In genomic region chr13:21458816-21459701, GRCh38 we compare ENCODE assay signal across 8 cellular contexts. TPM values are rescaled to one million over a fixed set of nuclear protein-coding genes. Genes with fewer than 3 reads are reported as not detected.
DNase-seq lines count a peak whose midpoint lies in the region; ATAC-seq lines count a peak whose summit lies in the region.

TSS of gene ZDHHC20 (minus strand) at chr13:21459303. CDS start at chr13:21459171, 132 bp downstream.

- H3K9me3 Mint-ChIP-seq in CD4-positive, CD25-positive, alpha-beta regulatory T cell, result peaks cover 0 to 2% (median 0%) of the 10 kb centered on the region in 7 donors

- ATAC-seq in CD4-positive, CD25-positive, alpha-beta regulatory T cell (ENCODE audit: low read depth in 2 of 2), result peak; percentile 89 to 90
- ATAC-seq in GM19351 (IDR thresholded peaks at IDR 0.05; ENCODE audit: unreplicated experiment), result peak; percentile 84
- peak; percentile 93 for ATAC-seq in HG03521 (IDR thresholded peaks at IDR 0.05; ENCODE audit: unreplicated experiment)

- peak within 1 kb of the TSS; percentile 94 to 99 (median 95) for H3K4me3 Mint-ChIP-seq in CD4-positive, CD25-positive, alpha-beta regulatory T cell

- peaks cover 10% of the 10 kb centered on the region for H3K36me3 Mint-ChIP-seq in CD4-positive, CD25-positive, alpha-beta regulatory T cell

- peak within 1 kb of the TSS; percentile 82 for H3K9ac ChIP-seq in endocrine pancreas (ENCODE audit: control insufficient read depth, insufficient read depth, low read length)

- peak within 1 kb of the TSS; percentile 95 for H3K4me3 ChIP-seq in CD4-positive, CD25-positive, alpha-beta regulatory T cell (ENCODE audit: low read depth, low read length)
- peak within 1 kb of the TSS; percentile 97 for H3K4me3 ChIP-seq in endocrine pancreas (ENCODE audit: control insufficient read depth, insufficient read depth, low read length)

- peaks cover 25 to 48% (median 34%) of the 10 kb centered on the region in 4 donors for H3K4me1 Mint-ChIP-seq in CD4-positive, CD25-positive, alpha-beta regulatory T cell

- H3K27me3 ChIP-seq in CD4-positive, CD25-positive, alpha-beta regulatory T cell (ENCODE audit: control insufficient read depth, insufficient read depth, low read length), result no peaks in the 10 kb centered on the region
- H3K27me3 ChIP-seq in endocrine pancreas (ENCODE audit: control insufficient read depth, insufficient read depth, low read length), result no peaks in the 10 kb centered on the region

- H3K36me3 ChIP-seq in CD4-positive, CD25-positive, alpha-beta regulatory T cell (ENCODE audit: control insufficient read depth, insufficient read depth, low read length), result no peaks in the 10 kb centered on the region
- H3K36me3 ChIP-seq in endocrine pancreas (ENCODE audit: control insufficient read depth, insufficient read depth, low read length), result no peaks in the 10 kb centered on the region

- H3K27ac ChIP-seq in CD4-positive, CD25-positive, alpha-beta regulatory T cell (ENCODE audit: insufficient read depth, low read length, poor library complexity, severe bottlenecking), result peak within 1 kb of the TSS; percentile 85

- no peaks in the 10 kb centered on the region for H3K9me3 ChIP-seq in CD4-positive, CD25-positive, alpha-beta regulatory T cell (ENCODE audit: control insufficient read depth in 2 of 2, low read length in 2 of 2)
- H3K9me3 ChIP-seq in endocrine pancreas (ENCODE audit: control insufficient read depth, low read length), result no peaks in the 10 kb centered on the region

- H3K27ac Mint-ChIP-seq in CD4-positive, CD25-positive, alpha-beta regulatory T cell, result peak within 1 kb of the TSS; percentile 94 to 98 (median 95)

- peaks cover 26% of the 10 kb centered on the region for H3K4me1 ChIP-seq in CD4-positive, CD25-positive, alpha-beta regulatory T cell (ENCODE audit: control insufficient read depth, insufficient read depth, low read length, poor library complexity, severe bottlenecking)
- H3K4me1 ChIP-seq in endocrine pancreas (ENCODE audit: control insufficient read depth, insufficient read depth, low read length), result peaks cover 11% of the 10 kb centered on the region

- peak; percentile 84 to 90 (median 85) for DNase-seq in CD4-positive, CD25-positive, alpha-beta regulatory T cell
- DNase-seq in NOMO-1 treated with DMSO at 0.1 percent for 48 hours (lab: John Stamatoyannopoulos, UW; ENCODE audit: unreplicated experiment) (peak; percentile 82), mesenteric fat pad (ENCODE audit: low spot score) (peak; percentile 97)
- DNase-seq in activated CD8-positive, alpha-beta memory T cell treated with anti-CD3 and anti-CD28 coated beads, Interleukin-2, amount 50 U/mL, for 1 hour (ENCODE audit: extremely low read depth), result peak; percentile 40
- peak; percentile 96 for DNase-seq in stimulated activated CD8-positive, alpha-beta memory T cell treated with anti-CD3 and anti-CD28 coated beads, Interleukin-15, amount 100 ng/mL, for 24 hours (ENCODE audit: low read depth)

- no peaks in the 10 kb centered on the region for H3K27me3 Mint-ChIP-seq in CD4-positive, CD25-positive, alpha-beta regulatory T cell

RNA-seq across cellular contexts. Expression of gene ZDHHC20, which starts in this region (rescaled TPM):
- 84.4 TPM for total RNA-seq in CD4-positive, CD25-positive, alpha-beta regulatory T cell
- polyA plus RNA-seq in CD4-positive, CD25-positive, alpha-beta regulatory T cell, result 10 to 100 TPM; 36.9 to 43.1 (median 39.4) TPM
- 41.7 TPM for total RNA-seq in mesenteric fat pad

Comparison
In these comparisons a context has a peak if more than half of its experiments do, and no peak if none do; other contexts are left out.
1. Peak in every context shown above with its lines: DNase-seq, ATAC-seq, H3K4me3 ChIP-seq and H3K27ac ChIP-seq.
2. DNase-seq: peak in every context shown above with its lines; median percentile 97 in mesenteric fat pad; 96 in stimulated activated CD8-positive, alpha-beta memory T cell treated with anti-CD3 and anti-CD28 coated beads, Interleukin-15, amount 100 ng/mL, for 24 hours; 85 in CD4-positive, CD25-positive, alpha-beta regulatory T cell; 82 in NOMO-1 treated with DMSO at 0.1 percent for 48 hours; 40 in activated CD8-positive, alpha-beta memory T cell treated with anti-CD3 and anti-CD28 coated beads, Interleukin-2, amount 50 U/mL, for 1 hour.